In genomic region chr15:70214941-70215635, GRCh38 we compare ENCODE assay signal across 28 cellular contexts.
"Had no signal": no experiment of that assay in that cellular context is flagged by ENCODE, and none has a peak within 500 bp of the region (broad histone marks: within the 10 kb centered on the region; RNA-seq: fewer than 3 reads in every experiment).

No MANE protein-coding gene starts in this region.

- H3K9me3 ChIP-seq: ascending aorta, breast epithelium, colonic mucosa had no signal

- H3K27ac Mint-ChIP-seq: activated B cell treated with CpG ODN at 0.5 μM for 24 hours; activated CD8-positive, alpha-beta T cell treated with anti-CD3 and anti-CD28 coated beads for 36 hours; activated naive CD8-positive, alpha-beta T cell; activated T-helper 17 cell treated with anti-CD3 and anti-CD28 coated beads, Interleukin-2, amount 50 U/mL, for 72 hours; T-cell; T-helper 1 cell treated with Interleukin-12 subunit alpha and Interleukin-12 subunit beta and Interleukin-4 antibody, amounts not matched to agents 30 μg/mL and 1 μg/mL, for 36 hours had no signal

- H3K4me1 Mint-ChIP-seq: activated T-helper 17 cell treated with anti-CD3 and anti-CD28 coated beads, Interleukin-2, amount 50 U/mL, for 72 hours; T-cell had no signal

- H3K9me3 Mint-ChIP-seq: activated B cell treated with CpG ODN at 0.5 μM for 24 hours; activated CD8-positive, alpha-beta T cell treated with anti-CD3 and anti-CD28 coated beads for 36 hours; activated T-cell treated with anti-CD3 and anti-CD28 coated beads, Interleukin-2, amount 50 U/mL, for 4 hours; activated T-helper 17 cell treated with anti-CD3 and anti-CD28 coated beads, Interleukin-2, amount 50 U/mL, for 72 hours; T-cell; T-helper 1 cell treated with Interleukin-12 subunit alpha and Interleukin-12 subunit beta and Interleukin-4 antibody, amounts not matched to agents 30 μg/mL and 1 μg/mL, for 36 hours had no signal

- H3K27me3 ChIP-seq: ascending aorta, breast epithelium, colonic mucosa had no signal

- H3K4me3 ChIP-seq: ascending aorta, breast epithelium, cardiac muscle cell, colonic mucosa had no signal

- ATAC-seq: activated CD4-positive, CD25-positive, alpha-beta regulatory T cell treated with anti-CD3 and anti-CD28 coated beads, Interleukin-2, amount 50 U/mL, for 24 hours; activated CD8-positive, alpha-beta T cell treated with anti-CD3 and anti-CD28 coated beads for 36 hours; activated T-cell treated with anti-CD3 and anti-CD28 coated beads, Interleukin-2, amount 50 U/mL, for 4 hours; activated T-helper 17 cell treated with anti-CD3 and anti-CD28 coated beads, Interleukin-2, amount 50 U/mL, for 72 hours; T-cell had no signal

- H3K36me3 ChIP-seq: ascending aorta, breast epithelium, cardiac muscle cell, colonic mucosa, WERI-Rb-1 had no signal

- H3K36me3 Mint-ChIP-seq: activated naive CD8-positive, alpha-beta T cell; brain; T-cell had no signal

- DNase-seq: activated B cell treated with CpG ODN at 0.5 μM for 24 hours; activated CD4-positive, alpha-beta T cell treated with anti-CD3 and anti-CD28 coated beads, Interleukin-2, amount 50 U/mL, for 1 hour; activated CD4-positive, alpha-beta T cell treated with anti-CD3 and anti-CD28 coated beads, Interleukin-2, amount 50 U/mL, for 48 hours; activated CD8-positive, alpha-beta memory T cell treated with anti-CD3 and anti-CD28 coated beads for 24 hours; activated CD8-positive, alpha-beta T cell treated with anti-CD3 and anti-CD28 coated beads for 36 hours; activated effector memory CD4-positive, alpha-beta T cell treated with Interleukin-2 at 50 U/mL for 16 hours; activated gamma-delta T cell treated with Interleukin-2 at 50 U/mL for 16 hours; activated naive CD4-positive, alpha-beta T cell treated with anti-CD3 and anti-CD28 coated beads, Interleukin-2, amount 50 U/mL, for 16 hours; activated naive CD4-positive, alpha-beta T cell treated with Interleukin-2 at 50 U/mL for 16 hours; activated T-cell treated with anti-CD3 and anti-CD28 coated beads, Interleukin-2, amount 50 U/mL, for 4 hours; amygdala; central memory CD4-positive, alpha-beta T cell; cerebellar nuclear complex; colonic mucosa; effector CD8-positive, alpha-beta T cell; foreskin fibroblast; SW 1271; T-cell; T1000 had no signal

- H3K4me3 Mint-ChIP-seq: activated B cell treated with CpG ODN at 0.5 μM for 24 hours; activated CD8-positive, alpha-beta T cell treated with anti-CD3 and anti-CD28 coated beads for 36 hours; activated naive CD8-positive, alpha-beta T cell; activated T-cell treated with anti-CD3 and anti-CD28 coated beads, Interleukin-2, amount 50 U/mL, for 4 hours; activated T-helper 17 cell treated with anti-CD3 and anti-CD28 coated beads, Interleukin-2, amount 50 U/mL, for 72 hours; brain; T-cell; T-helper 1 cell treated with Interleukin-12 subunit alpha and Interleukin-12 subunit beta and Interleukin-4 antibody, amounts not matched to agents 30 μg/mL and 1 μg/mL, for 36 hours had no signal

- H3K4me1 ChIP-seq: ascending aorta, breast epithelium, colonic mucosa had no signal

- H3K27me3 Mint-ChIP-seq: activated CD8-positive, alpha-beta T cell treated with anti-CD3 and anti-CD28 coated beads for 36 hours; activated naive CD8-positive, alpha-beta T cell; activated T-helper 17 cell treated with anti-CD3 and anti-CD28 coated beads, Interleukin-2, amount 50 U/mL, for 72 hours had no signal

- H3K27ac ChIP-seq: ascending aorta, breast epithelium, cardiac muscle cell, colonic mucosa, WERI-Rb-1 had no signal
